Comparison of ENCODE assay signal across 8 cellular contexts in the genomic region with DNA sequence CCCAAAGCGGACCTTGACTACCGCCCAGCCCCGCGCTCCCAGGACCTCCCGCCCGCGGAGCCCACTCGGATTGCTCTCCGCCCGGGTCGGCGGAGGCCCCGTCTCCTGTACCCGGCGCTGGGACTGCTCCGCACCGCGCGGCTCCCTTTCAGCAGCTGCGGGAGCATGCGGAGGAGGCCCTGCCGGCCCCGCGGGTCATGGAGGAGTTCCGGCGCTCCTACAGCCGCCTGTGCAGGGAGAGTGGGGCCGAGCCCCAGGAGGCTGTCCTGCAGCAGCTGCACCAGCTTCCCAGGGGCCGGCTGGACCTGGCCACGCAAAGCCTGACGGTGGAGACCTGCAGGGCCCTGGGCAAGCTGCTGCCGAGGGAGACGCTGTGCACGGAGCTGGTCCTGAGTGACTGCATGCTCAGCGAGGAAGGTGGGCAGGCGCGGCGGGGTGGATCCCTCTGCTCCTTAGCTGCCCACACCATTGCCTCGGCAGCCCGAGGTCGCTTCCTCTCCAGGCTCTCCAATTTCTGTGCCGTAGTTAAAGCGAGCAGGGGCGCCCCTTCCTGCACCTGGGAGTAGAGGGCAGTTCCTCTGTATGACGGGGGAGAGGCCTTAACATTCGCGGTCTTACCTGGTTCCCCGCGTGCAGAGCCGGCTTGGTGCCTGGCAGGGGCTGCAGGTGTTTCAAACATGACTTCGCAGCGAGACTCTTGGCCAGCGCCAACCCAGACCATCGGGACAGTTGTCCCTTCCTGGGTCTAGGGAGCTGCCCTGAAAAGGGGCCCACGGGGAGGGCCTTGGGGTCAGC. TPM values are rescaled to one million over a fixed set of nuclear protein-coding genes. Genes with fewer than 3 reads are reported as not detected.
DNase-seq lines count a peak whose midpoint lies in the region; ATAC-seq and TF ChIP-seq lines count a peak whose summit lies in the region.

No MANE protein-coding gene starts in this region.

- peaks cover 23% of the 10 kb centered on the region for H3K79me2 ChIP-seq in neural progenitor cell (ENCODE audit: low read depth)

- H3K9ac ChIP-seq in neural progenitor cell: peak overlapping the region; percentile 45

- peaks cover 18% of the 10 kb centered on the region for H3K4me1 Mint-ChIP-seq in neural progenitor cell

- intact Hi-C loops in cardiac septum (cut with DNase I): loop anchor here (5.0 kb wide), 1 partner anchor 46 kb away; a partner anchor contains a TSS

- H3K9me3 ChIP-seq in cardiac muscle cell (ENCODE audit: low read depth) (no peaks in the 10 kb centered on the region), neural progenitor cell (ENCODE audit: low read depth) (no peaks in the 10 kb centered on the region)

- peak overlapping the region; percentile 88 for H3K4me2 ChIP-seq in neural progenitor cell

- H3F3A ChIP-seq in neural progenitor cell (ENCODE audit: low read depth): peaks cover 15% of the 10 kb centered on the region

- DNase-seq in cardiac muscle cell (ENCODE audit: low read depth in 1 of 2, low spot score in 1 of 2): peak; percentile 26 to 57
- DNase-seq in cardiac septum (ENCODE audit: low spot score): no peak
- DNase-seq in epithelial cell of proximal tubule (ENCODE audit: low read depth): no peak
- DNase-seq in neural progenitor cell (ENCODE audit: low spot score): no peak
- DNase-seq in NCI-H2196 treated with DMSO at 0.1 percent for 48 hours (lab: John Stamatoyannopoulos, UW; ENCODE audit: unreplicated experiment): no peak

- H3K27ac Mint-ChIP-seq in neural progenitor cell: no peak overlapping the region

- H3K27me3 Mint-ChIP-seq in neural progenitor cell (ENCODE audit: insufficient read depth, low read depth): peaks cover 4% of the 10 kb centered on the region

- peaks cover 29% of the 10 kb centered on the region for H4K20me1 ChIP-seq in neural progenitor cell (ENCODE audit: low read depth)

- ATAC-seq in HG03108 (IDR thresholded peaks at IDR 0.05; ENCODE audit: unreplicated experiment) (peak; percentile 7), SK-N-SH treated with all-trans-retinoic acid at 6 μM for 48 hours (peak; percentile 28), GM19467 (IDR thresholded peaks at IDR 0.05; ENCODE audit: unreplicated experiment) (no peak)

- H3K9me3 Mint-ChIP-seq in neural progenitor cell: no peaks in the 10 kb centered on the region

- TF ChIP-seq CTCF in cardiac muscle cell (IDR thresholded peaks at IDR 0.05; ENCODE audit: low read depth, low read length): no peak
- TF ChIP-seq CTCF in epithelial cell of proximal tubule (conservative IDR thresholded peaks at IDR 0.05; ENCODE audit: low read depth, low read length): no peak
- no peak for TF ChIP-seq CTCF in neural progenitor cell (IDR thresholded peaks at IDR 0.05)

- H3K4me1 ChIP-seq in cardiac muscle cell (ENCODE audit: low read depth): no peaks in the 10 kb centered on the region
- H3K4me1 ChIP-seq in neural progenitor cell: peaks cover 11% of the 10 kb centered on the region

- H3K4me3 ChIP-seq in cardiac muscle cell (peak overlapping the region; percentile 53), epithelial cell of proximal tubule (ENCODE audit: low read depth, low read length) (peak overlapping the region; percentile 88), neural progenitor cell (peak overlapping the region; percentile 78)

- no peaks in the 10 kb centered on the region for H3K27me3 ChIP-seq in cardiac muscle cell
- no peaks in the 10 kb centered on the region for H3K27me3 ChIP-seq in neural progenitor cell

- no peaks in the 10 kb centered on the region for H3K36me3 Mint-ChIP-seq in neural progenitor cell

- H3K4me3 Mint-ChIP-seq in neural progenitor cell: peak overlapping the region; percentile 85

- H3K36me3 ChIP-seq in cardiac muscle cell (no peaks in the 10 kb centered on the region), neural progenitor cell (no peaks in the 10 kb centered on the region)

- H2AFZ ChIP-seq in neural progenitor cell (replicated peaks): peak overlapping the region; percentile 60

- H3K27ac ChIP-seq in cardiac muscle cell: no peak overlapping the region
- no peak overlapping the region for H3K27ac ChIP-seq in neural progenitor cell

TF ChIP-seq in SK-N-SH treated with all-trans-retinoic acid at 6 μM for 48 hours, 23 proteins besides CTCF, POLR2A, EP300 and RAD21:
- TF ChIP-seq PPARA (CRISPR knock-in tag; IDR thresholded peaks at IDR 0.05; ENCODE audit: borderline replicate concordance) (no peak), RARB (CRISPR knock-in tag; IDR thresholded peaks at IDR 0.05) (no peak)
- TF ChIP-seq, protein P1, sequence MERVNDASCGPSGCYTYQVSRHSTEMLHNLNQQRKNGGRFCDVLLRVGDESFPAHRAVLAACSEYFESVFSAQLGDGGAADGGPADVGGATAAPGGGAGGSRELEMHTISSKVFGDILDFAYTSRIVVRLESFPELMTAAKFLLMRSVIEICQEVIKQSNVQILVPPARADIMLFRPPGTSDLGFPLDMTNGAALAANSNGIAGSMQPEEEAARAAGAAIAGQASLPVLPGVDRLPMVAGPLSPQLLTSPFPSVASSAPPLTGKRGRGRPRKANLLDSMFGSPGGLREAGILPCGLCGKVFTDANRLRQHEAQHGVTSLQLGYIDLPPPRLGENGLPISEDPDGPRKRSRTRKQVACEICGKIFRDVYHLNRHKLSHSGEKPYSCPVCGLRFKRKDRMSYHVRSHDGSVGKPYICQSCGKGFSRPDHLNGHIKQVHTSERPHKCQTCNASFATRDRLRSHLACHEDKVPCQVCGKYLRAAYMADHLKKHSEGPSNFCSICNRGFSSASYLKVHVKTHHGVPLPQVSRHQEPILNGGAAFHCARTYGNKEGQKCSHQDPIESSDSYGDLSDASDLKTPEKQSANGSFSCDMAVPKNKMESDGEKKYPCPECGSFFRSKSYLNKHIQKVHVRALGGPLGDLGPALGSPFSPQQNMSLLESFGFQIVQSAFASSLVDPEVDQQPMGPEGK (CRISPR knock-in tag; IDR thresholded peaks at IDR 0.05; ENCODE audit: borderline replicate concordance): no peak

RNA-seq across cellular contexts. Expression of a gene that starts 0.5 kb away (rescaled TPM):
- total RNA-seq in cardiac muscle cell: 36.5 and 43.3 TPM in 2 replicates
- 15.2 and 31.8 TPM in 2 replicates for polyA plus RNA-seq in cardiac muscle cell
- 3.3 TPM for total RNA-seq in cardiac septum
- total RNA-seq in epithelial cell of proximal tubule: 44.5 and 44.6 TPM in 2 replicates
- 15.4 and 46.7 TPM in 2 replicates for total RNA-seq in neural progenitor cell (ENCODE audit: low replicate concordance)

RNA-seq across cellular contexts. Expression of a gene that starts 1.0 kb away (rescaled TPM):
- total RNA-seq in cardiac muscle cell: 82.9 and 108 TPM in 2 replicates
- polyA plus RNA-seq in cardiac muscle cell: 98.2 and 129 TPM in 2 replicates
- total RNA-seq in cardiac septum: 22.8 TPM
- 158 and 228 TPM in 2 replicates for total RNA-seq in epithelial cell of proximal tubule
- 53.0 and 85.0 TPM in 2 replicates for total RNA-seq in neural progenitor cell (ENCODE audit: low replicate concordance)

RNA-seq across cellular contexts. Expression of a gene that starts 7.8 kb away (rescaled TPM):
- 58.7 and 73.7 TPM in 2 replicates for total RNA-seq in cardiac muscle cell
- polyA plus RNA-seq in cardiac muscle cell: 9.9 and 16.4 TPM in 2 replicates
- total RNA-seq in cardiac septum: 0.65 TPM
- 52.9 and 60.0 TPM in 2 replicates for total RNA-seq in epithelial cell of proximal tubule
- 31.6 and 81.2 TPM in 2 replicates for total RNA-seq in neural progenitor cell (ENCODE audit: low replicate concordance)

RNA-seq across cellular contexts. Expression of a gene that starts 13.9 kb away (rescaled TPM):
- total RNA-seq in cardiac muscle cell: 164 and 256 TPM in 2 replicates
- polyA plus RNA-seq in cardiac muscle cell: 228 and 312 TPM in 2 replicates
- 144 TPM for total RNA-seq in cardiac septum
- 85.4 and 93.1 TPM in 2 replicates for total RNA-seq in epithelial cell of proximal tubule
- 36.5 and 64.9 TPM in 2 replicates for total RNA-seq in neural progenitor cell (ENCODE audit: low replicate concordance)

RNA-seq across cellular contexts. Expression of a gene that starts 28.0 kb away (rescaled TPM):
- total RNA-seq in cardiac muscle cell (94.6 and 104 TPM in 2 replicates), cardiac septum (21.0 TPM), epithelial cell of proximal tubule (35.8 and 38.8 TPM in 2 replicates), neural progenitor cell (ENCODE audit: low replicate concordance) (13.6 and 41.0 TPM in 2 replicates)
- polyA plus RNA-seq in cardiac muscle cell: 91.0 and 98.3 TPM in 2 replicates

Comparison
In these comparisons a context has a peak if more than half of its experiments do, and no peak if none do; other contexts are left out.
1. DNase-seq: peak in cardiac muscle cell (2 of 2); none in cardiac septum (single experiment), epithelial cell of proximal tubule (single experiment), neural progenitor cell (single experiment) and NCI-H2196 treated with DMSO at 0.1 percent for 48 hours (single experiment).
2. RNA of a gene that starts 7.8 kb away (total RNA-seq): 58.7 to 73.7 TPM in cardiac muscle cell, 52.9 to 60.0 TPM in epithelial cell of proximal tubule and 31.6 to 81.2 TPM in neural progenitor cell; 0.65 TPM in cardiac septum (single experiment); every median in the first group is over 10 times any median in the second.
3. Peak in every context shown above with its lines, with median percentiles within 50 percentile points of each other: H3K4me3 ChIP-seq.